8 cellular contexts compared by ENCODE assay signal in genomic region chr9:75001719-75002421, GRCh38. TPM values are rescaled to one million over a fixed set of nuclear protein-coding genes. Genes with fewer than 3 reads are reported as not detected.
DNase-seq lines count a peak whose midpoint lies in the region; ATAC-seq, FAIRE-seq and TF ChIP-seq lines count a peak whose summit lies in the region.

No MANE protein-coding gene starts in this region.

- H3K4me3 Mint-ChIP-seq in MCF 10A (ENCODE audit: unreplicated experiment) = no peak overlapping the region
- H3K4me3 Mint-ChIP-seq in immature natural killer cell = no peak overlapping the region

- H3K27ac Mint-ChIP-seq in MCF 10A (ENCODE audit: low read depth, unreplicated experiment) (no peak overlapping the region), immature natural killer cell (peak overlapping the region in 1 of 6 donors; percentile 25)

- H3K4me1 Mint-ChIP-seq in MCF 10A (ENCODE audit: insufficient read depth, unreplicated experiment) (no peaks in the 10 kb centered on the region), immature natural killer cell (peaks cover 4 to 10% of the 10 kb centered on the region in 2 donors)

- BruUV-seq in MCF 10A (replicated peaks; lab: Mats Ljungman, UMichigan) = no TSS peak

- peak; percentile 78 for DNase-seq in NCI-H748 (lab: John Stamatoyannopoulos, UW; ENCODE audit: unreplicated experiment)
- DNase-seq in MCF 10A (ENCODE audit: unreplicated experiment) = peak; percentile 82
- peak; percentile 64 to 72 (median 70) for DNase-seq in immature natural killer cell
- DNase-seq in smooth muscle cell of the brain vasculature (ENCODE audit: low read depth, low spot score) = peak; percentile 74
- DNase-seq in stimulated activated CD8-positive, alpha-beta memory T cell treated with anti-CD3 and anti-CD28 coated beads, Interleukin-4, amount 100 ng/mL, for 48 hours = no peak

- TF ChIP-seq CTCF in MCF 10A (IDR thresholded peaks at IDR 0.05; ENCODE audit: unreplicated experiment) = peak; percentile 68

- intact Hi-C loops in MCF 10A (cut with micrococcal nuclease) = loop anchor here (1.0 to 5.0 kb wide), 3 partner anchors 50 to 225 kb away; partner anchors contain the start of gene C9orf40

- no peaks in the 10 kb centered on the region for H3K9me3 Mint-ChIP-seq in MCF 10A (ENCODE audit: unreplicated experiment)
- no peaks in the 10 kb centered on the region for H3K9me3 Mint-ChIP-seq in immature natural killer cell

- H3K36me3 Mint-ChIP-seq in MCF 10A (ENCODE audit: insufficient read depth, unreplicated experiment) (peaks cover 29% of the 10 kb centered on the region), immature natural killer cell (peaks cover 9 to 14% (median 13%) of the 10 kb centered on the region in 3 donors)

- H3K27me3 Mint-ChIP-seq in MCF 10A (ENCODE audit: insufficient read depth, unreplicated experiment) (no peaks in the 10 kb centered on the region), immature natural killer cell (ENCODE audit: low read depth in 3 of 3) (no peaks in the 10 kb centered on the region)

- FAIRE-seq in G401.6 (lab: Jason Lieb, UNC) = peak; percentile 94

- ATAC-seq in GM21367 (IDR thresholded peaks at IDR 0.05; ENCODE audit: unreplicated experiment) = peak; percentile 84
- ATAC-seq in HG03521 (IDR thresholded peaks at IDR 0.05; ENCODE audit: unreplicated experiment) = peak; percentile 87

- POLR2A ChIA-PET in MCF 10A (lab: Yijun Ruan, JAX) = interaction anchor here (1.5 to 1.8 kb wide), 2 partner anchors 25 to 27 kb away, joined by 3 to 6 read pairs; no protein-coding TSS in a partner anchor

- CTCF ChIA-PET in MCF 10A (lab: Yijun Ruan, JAX) = interaction anchor here (0.6 to 15.1 kb wide), 23 partner anchors 9 to 315 kb away, joined by 3 to 433 read pairs (median 5); partner anchors contain the start of gene C9orf40

RNA-seq across cellular contexts. Expression of gene CARNMT1, which starts 26.2 kb away (rescaled TPM):
- 12.9 and 21.5 TPM in 2 replicates for total RNA-seq in MCF 10A (2022)
- polyA plus RNA-seq in immature natural killer cell = 10 to 100 TPM in 2 of 3 donors, 1 to 10 TPM in 1; 9.1 to 16.2 (median 15.2) TPM

RNA-seq across cellular contexts. Expression of gene C9orf40, which starts 49.2 kb away (rescaled TPM):
- total RNA-seq in MCF 10A (2022) = 5.6 and 5.8 TPM in 2 replicates
- polyA plus RNA-seq in immature natural killer cell = 1 to 10 TPM; 1.6 to 5.5 (median 2.3) TPM
